20 cellular contexts compared by ENCODE assay signal in genomic region chr14:23185046-23185445, GRCh38. TPM values are rescaled to one million over a fixed set of nuclear protein-coding genes. Genes with fewer than 3 reads are reported as not detected.
DNase-seq lines count a peak whose midpoint lies in the region; ATAC-seq and TF ChIP-seq lines count a peak whose summit lies in the region.
"Had no signal": no experiment of that assay in that cellular context is flagged by ENCODE, and none has a peak within 500 bp of the region (broad histone marks: within the 10 kb centered on the region; RNA-seq: fewer than 3 reads in every experiment).

No MANE protein-coding gene starts in this region.

- H4K20me1 ChIP-seq in IMR-90 (ENCODE audit: insufficient read depth, low read length) = no peaks in the 10 kb centered on the region

- H3K27me3 ChIP-seq in A673 (replicated peaks; ENCODE audit: insufficient read depth, low read depth, low read length, poor library complexity) (no peaks in the 10 kb centered on the region), IMR-90 (ENCODE audit: control insufficient read depth, insufficient read depth, low read length) (peaks cover 25% of the 10 kb centered on the region), uterus (no peaks in the 10 kb centered on the region)
- peaks cover 4% of the 10 kb centered on the region for H3K27me3 ChIP-seq in CD8-positive, alpha-beta memory T cell (ENCODE audit: insufficient read depth, low read length, poor library complexity, severe bottlenecking)
- H3K27me3 ChIP-seq: dorsolateral prefrontal cortex had no signal

- intact Hi-C loops in A673 (cut with micrococcal nuclease; ENCODE audit: unreplicated experiment) (loop anchor here (5.0 kb wide), 1 partner anchor 193 kb away; no protein-coding TSS in a partner anchor), IMR-90 (cut with micrococcal nuclease) (loop anchor here (5.0 to 10.0 kb wide), 3 partner anchors 108 to 200 kb away; partner anchors contain the start of gene AJUBA), uterus (cut with DNase I; ENCODE audit: low total_unique reads) (no loop called here)

- H2BK5ac ChIP-seq in IMR-90 (ENCODE audit: low read depth, low read length, poor library complexity, severe bottlenecking) = no peak overlapping the region

- H3K56ac ChIP-seq in IMR-90 (ENCODE audit: extremely low read depth, insufficient read depth, low read length) = no peak overlapping the region

- no peak overlapping the region for H3K27ac Mint-ChIP-seq in CD8-positive, alpha-beta memory T cell
- H3K27ac Mint-ChIP-seq: activated B cell treated with CpG ODN at 0.5 μM for 24 hours had no signal

- H2AFZ ChIP-seq in IMR-90 (replicated peaks; ENCODE audit: low read length, poor library complexity) = no peak overlapping the region

- H4K8ac ChIP-seq in IMR-90 (ENCODE audit: low read depth in 2 of 2, low read length in 2 of 2) = no peak overlapping the region

- H3K27me3 Mint-ChIP-seq in CD8-positive, alpha-beta memory T cell = peaks cover 5 to 27% of the 10 kb centered on the region in 2 donors

- H3K4me2 ChIP-seq in IMR-90 (ENCODE audit: low read depth, low read length) = no peak overlapping the region

- H3K4me1 Mint-ChIP-seq in CD8-positive, alpha-beta memory T cell = peaks cover 0 to 3% (median 0%) of the 10 kb centered on the region in 3 donors
- H3K4me1 Mint-ChIP-seq: activated B cell treated with CpG ODN at 0.5 μM for 24 hours had no signal

- no peak overlapping the region for H4K5ac ChIP-seq in IMR-90 (ENCODE audit: low read depth, low read length)

- no peak for TF ChIP-seq RAD21 in IMR-90 (IDR thresholded peaks at IDR 0.05; ENCODE audit: low read length)

- H3K9ac ChIP-seq in IMR-90 (ENCODE audit: low read depth, low read length) = no peak overlapping the region

- no peaks in the 10 kb centered on the region for H3K36me3 ChIP-seq in A673 (ENCODE audit: insufficient read depth, low read length, poor library complexity, severe bottlenecking)
- H3K36me3 ChIP-seq in IMR-90 (ENCODE audit: control insufficient read depth, insufficient read depth, low read length) = no peaks in the 10 kb centered on the region
- H3K36me3 ChIP-seq in CD8-positive, alpha-beta memory T cell (ENCODE audit: insufficient read depth, low read length) = no peaks in the 10 kb centered on the region
- no peaks in the 10 kb centered on the region for H3K36me3 ChIP-seq in uterus
- H3K36me3 ChIP-seq: esophagus squamous epithelium, left ventricle myocardium inferior had no signal

- no peak overlapping the region for H3K23ac ChIP-seq in IMR-90 (ENCODE audit: low read depth, low read length)

- H3K4me3 ChIP-seq in A673 (ENCODE audit: low read depth, low read length, poor library complexity, severe bottlenecking) (no peak overlapping the region), IMR-90 (ENCODE audit: insufficient read depth, low read depth, low read length) (no peak overlapping the region), astrocyte of the cerebellum (ENCODE audit: low read depth, low read length) (no peak overlapping the region), uterus (no peak overlapping the region)
- H3K4me3 ChIP-seq in CD8-positive, alpha-beta memory T cell (ENCODE audit: low read length) = no peak overlapping the region
- H3K4me3 ChIP-seq: dorsolateral prefrontal cortex, esophagus squamous epithelium, left ventricle myocardium inferior had no signal

- TF ChIP-seq CTCF in A673 (conservative IDR thresholded peaks at IDR 0.05; ENCODE audit: low read depth, low read length) (no peak), IMR-90 (conservative IDR thresholded peaks at IDR 0.05; ENCODE audit: low read depth, low read length) (no peak), astrocyte of the cerebellum (IDR thresholded peaks at IDR 0.05; ENCODE audit: low read depth, low read length, missing control alignments) (no peak), uterus (IDR thresholded peaks at IDR 0.05) (no peak)

- no peak overlapping the region for H4K91ac ChIP-seq in IMR-90 (ENCODE audit: insufficient read depth, low read depth, low read length)

- no peak overlapping the region for H3K27ac ChIP-seq in A673 (ENCODE audit: low read depth, low read length, poor library complexity, severe bottlenecking)
- H3K27ac ChIP-seq in IMR-90 (ENCODE audit: insufficient read depth, low read length) = no peak overlapping the region
- H3K27ac ChIP-seq in CD8-positive, alpha-beta memory T cell (ENCODE audit: low read depth, low read length) = no peak overlapping the region
- no peak overlapping the region for H3K27ac ChIP-seq in uterus
- H3K27ac ChIP-seq: dorsolateral prefrontal cortex, esophagus squamous epithelium, left ventricle myocardium inferior had no signal

- no peak overlapping the region for H2BK20ac ChIP-seq in IMR-90 (ENCODE audit: low read depth, low read length)

- no peak overlapping the region for H3K4ac ChIP-seq in IMR-90 (ENCODE audit: low read depth, low read length)

- dilution Hi-C loops in IMR-90 (cut with HindIII; ENCODE audit: low sequenced_read_pairs, unreplicated experiment) = no loop called here

- BruUV-seq in A673 (replicated peaks; lab: Mats Ljungman, UMichigan) (no TSS peak), IMR-90 (replicated peaks; lab: Mats Ljungman, UMichigan) (no TSS peak)

- ATAC-seq in IMR-90 (ENCODE audit: low read depth) (no peak), HG03196 (IDR thresholded peaks at IDR 0.05; ENCODE audit: unreplicated experiment) (no peak)

- no peaks in the 10 kb centered on the region for H3K9me3 Mint-ChIP-seq in CD8-positive, alpha-beta memory T cell
- H3K9me3 Mint-ChIP-seq: activated B cell treated with CpG ODN at 0.5 μM for 24 hours had no signal

- no peak overlapping the region for H2BK15ac ChIP-seq in IMR-90 (ENCODE audit: low read depth, low read length)

- no peak overlapping the region for H3K18ac ChIP-seq in IMR-90 (ENCODE audit: low read depth, low read length)

- WGBS in IMR-90 (ENCODE audit: extremely low coverage in 2 of 2, insufficient read length in 1 of 2), 2 experiments = no CpG with 5 or more reads among the region's 3 CpGs

- H3K9me1 ChIP-seq in IMR-90 (ENCODE audit: insufficient read depth, low read length) = no peaks in the 10 kb centered on the region

- no peak overlapping the region for H3K4me3 Mint-ChIP-seq in CD8-positive, alpha-beta memory T cell
- H3K4me3 Mint-ChIP-seq: activated B cell treated with CpG ODN at 0.5 μM for 24 hours had no signal

- no peak overlapping the region for H2BK120ac ChIP-seq in IMR-90 (ENCODE audit: low read depth, low read length)

- H2AK5ac ChIP-seq in IMR-90 (ENCODE audit: low read depth, low read length) = no peak overlapping the region

- POLR2A ChIA-PET in A673 (lab: Charles Lee; ENCODE audit: low non-redundant PET) = interaction anchor here (0.7 kb wide), 1 partner anchor 43 kb away, joined by 7 read pairs; no protein-coding TSS in a partner anchor
- POLR2A ChIA-PET in IMR-90 (lab: Charles Lee; ENCODE audit: unreplicated experiment) = interaction anchor here (0.7 kb wide), 1 partner anchor 13 kb away, joined by 9 read pairs; no protein-coding TSS in a partner anchor
- POLR2A ChIA-PET in CD8-positive, alpha-beta memory T cell (lab: Charles Lee) = no interaction called here

- no peak overlapping the region for H2AK9ac ChIP-seq in IMR-90 (replicated peaks; ENCODE audit: low read depth, low read length, poor library complexity)

- peak; percentile 45 for DNase-seq in A673 (ENCODE audit: low spot score)
- peak; percentile 13 for DNase-seq in IMR-90
- peak; percentile 16 for DNase-seq in astrocyte of the cerebellum (ENCODE audit: low read depth)
- DNase-seq in hepatic stellate cell (ENCODE audit: low spot score) = peak; percentile 16
- DNase-seq in CD8-positive, alpha-beta memory T cell = no peak
- no peak for DNase-seq in uterus
- DNase-seq in dedifferentiated amniotic fluid mesenchymal stem cell (ENCODE audit: extremely low spot score) = no peak
- DNase-seq: activated B cell treated with CpG ODN at 0.5 μM for 24 hours; activated CD8-positive, alpha-beta memory T cell treated with anti-CD3 and anti-CD28 coated beads for 24 hours; COR-L47; dorsolateral prefrontal cortex; esophagus squamous epithelium; Karpas-422; left ventricle myocardium inferior; NCI-H2029 treated with DMSO at 0.1 percent for 48 hours; NCI-H69; stimulated activated naive CD4-positive, alpha-beta T cell treated with Interleukin-2 at 50 U/mL for 16 hours had no signal

- CTCF ChIA-PET in A673 (lab: Charles Lee) = interaction anchor here (0.7 to 6.1 kb wide), 3 partner anchors 64 to 90 kb away, joined by 3 to 90 read pairs (median 5); partner anchors contain the start of gene ACIN1
- CTCF ChIA-PET in IMR-90 (lab: Yijun Ruan, JAX) = interaction anchor here (0.9 to 5.8 kb wide), 4 partner anchors 22 to 116 kb away, joined by 3 to 76 read pairs (median 3); no protein-coding TSS in a partner anchor
- CTCF ChIA-PET in CD8-positive, alpha-beta memory T cell (lab: Charles Lee) = interaction anchor here (0.8 to 3.6 kb wide), 6 partner anchors 62 to 116 kb away, joined by 3 to 18 read pairs (median 4); partner anchors contain the start of genes ACIN1 and C14orf119

- no peak for TF ChIP-seq POLR2A in IMR-90 (IDR thresholded peaks at IDR 0.05; ENCODE audit: low read depth, low read length)
- TF ChIP-seq POLR2A in uterus (IDR thresholded peaks at IDR 0.05) = no peak

- H3K4me1 ChIP-seq in A673 (ENCODE audit: insufficient read depth, low read length, poor library complexity, severe bottlenecking) (peaks cover 4% of the 10 kb centered on the region), IMR-90 (ENCODE audit: control insufficient read depth, insufficient read depth, low read length) (no peaks in the 10 kb centered on the region), uterus (no peaks in the 10 kb centered on the region)
- H3K4me1 ChIP-seq in CD8-positive, alpha-beta memory T cell (ENCODE audit: insufficient read depth, low read length) = peaks cover 9% of the 10 kb centered on the region

- H3K9me3 ChIP-seq in A673 (ENCODE audit: low read depth, low read length, poor library complexity, severe bottlenecking) (no peaks in the 10 kb centered on the region), IMR-90 (ENCODE audit: control insufficient read depth, insufficient read depth, low read length) (no peaks in the 10 kb centered on the region), uterus (no peaks in the 10 kb centered on the region)
- H3K9me3 ChIP-seq in CD8-positive, alpha-beta memory T cell (ENCODE audit: low read length) = no peaks in the 10 kb centered on the region
- H3K9me3 ChIP-seq: esophagus squamous epithelium, left ventricle myocardium inferior had no signal

- no peaks in the 10 kb centered on the region for H3K79me1 ChIP-seq in IMR-90 (ENCODE audit: low read depth in 1 of 2, low read length in 2 of 2)

- in situ Hi-C loops in IMR-90 (cut with MboI; ENCODE audit: low sequenced_read_pairs) (no loop called here), astrocyte of the cerebellum (cut with HindIII; ENCODE audit: low sequenced_read_pairs) (loop anchor here (5.0 kb wide), 1 partner anchor 93 kb away; no protein-coding TSS in a partner anchor)

- H3K14ac ChIP-seq in IMR-90 (replicated peaks; ENCODE audit: low read depth, low read length) = no peak overlapping the region

- H3K36me3 Mint-ChIP-seq in CD8-positive, alpha-beta memory T cell = no peaks in the 10 kb centered on the region

RNA-seq across cellular contexts. Expression of gene SLC7A8, which starts 1.6 kb away (rescaled TPM):
- 18.3 and 24.8 TPM in 2 replicates for total RNA-seq in A673 (2021)
- not detected in 2 replicates for total RNA-seq in IMR-90 (2012; rRNA removed)
- polyA plus RNA-seq in IMR-90 (2012; rRNA removed) = 0.31 and 0.33 TPM in 2 replicates
- polyA plus RNA-seq in IMR-90 (2012; cell fraction: cytosol; rRNA removed) = 0.13 and 0.32 TPM in 2 replicates
- 0.20 and 0.23 TPM in 2 replicates for polyA plus RNA-seq in IMR-90 (2012; cell fraction: nucleus; rRNA removed; ENCODE audit: low replicate concordance)
- total RNA-seq in CD8-positive, alpha-beta memory T cell = 1 to 10 TPM; 1.4 to 2.5 TPM
- 0.51 TPM for polyA plus RNA-seq in CD8-positive, alpha-beta memory T cell
- 100 to 1,000 TPM in 1 of 4 donors, 10 to 100 TPM in 3; 15.9 to 152 (median 49.3) TPM for total RNA-seq in uterus

RNA-seq across cellular contexts. Expression of gene RNF212B, which starts 52.7 kb away (rescaled TPM):
- total RNA-seq in A673 (2021) (not detected in 2 replicates), IMR-90 (2012; rRNA removed) (not detected in 2 replicates), uterus (not detected)
- not detected in 2 replicates for polyA plus RNA-seq in IMR-90 (2012; rRNA removed)
- polyA plus RNA-seq in IMR-90 (2012; cell fraction: cytosol; rRNA removed) = not detected in 2 replicates
- polyA plus RNA-seq in IMR-90 (2012; cell fraction: nucleus; rRNA removed; ENCODE audit: low replicate concordance) = not detected in 2 replicates
- total RNA-seq in CD8-positive, alpha-beta memory T cell = not detected
- not detected for polyA plus RNA-seq in CD8-positive, alpha-beta memory T cell
- total RNA-seq: activated B cell treated with CpG ODN at 0.5 μM for 24 hours; esophagus squamous epithelium; left ventricle myocardium inferior; T-helper 1 cell treated with Interleukin-12 subunit alpha and Interleukin-12 subunit beta and Interleukin-4 antibody, amounts not matched to agents 30 ng/mL and 1 ng/mL, for 36 hours; urinary bladder had no signal

Comparison
In these comparisons a context has a peak if more than half of its experiments do, and no peak if none do; other contexts are left out.
1. DNase-seq: peak in A673 (single experiment), IMR-90 (single experiment), astrocyte of the cerebellum (single experiment) and hepatic stellate cell (single experiment); none in CD8-positive, alpha-beta memory T cell (0 of 5), uterus (0 of 2) and dedifferentiated amniotic fluid mesenchymal stem cell (single experiment).